In the genomic region with DNA sequence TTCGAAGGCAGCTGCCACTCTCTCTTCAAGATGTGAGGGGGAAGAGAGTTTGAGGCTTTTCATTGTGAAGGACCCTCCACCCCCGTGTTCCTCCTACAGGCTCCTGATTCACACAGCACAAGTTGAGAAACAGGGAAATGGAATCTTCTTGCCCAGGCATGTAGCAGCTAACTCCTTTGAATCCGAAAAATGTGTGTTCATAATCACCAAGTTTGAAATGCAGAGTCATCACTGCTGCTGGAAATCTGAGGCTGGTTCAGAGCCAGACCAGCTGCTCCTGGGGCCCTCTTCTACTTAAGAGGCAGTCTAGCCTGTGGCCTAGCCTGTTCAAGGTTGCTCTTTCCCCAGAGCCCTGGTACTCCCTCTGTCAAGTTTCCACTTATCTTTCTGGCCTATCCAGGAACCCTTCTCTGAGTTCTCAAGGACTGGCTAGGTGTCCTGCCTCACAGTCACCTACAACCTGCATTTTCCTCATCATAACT, we compare ENCODE assay signal across 9 cellular contexts. TPM values are rescaled to one million over a fixed set of nuclear protein-coding genes. Genes with fewer than 3 reads are reported as not detected.
DNase-seq lines count a peak whose midpoint lies in the region; ATAC-seq, FAIRE-seq and TF ChIP-seq lines count a peak whose summit lies in the region.
"Had no signal": no experiment of that assay in that cellular context is flagged by ENCODE, and none has a peak within 500 bp of the region (broad histone marks: within the 10 kb centered on the region; RNA-seq: fewer than 3 reads in every experiment).

No MANE protein-coding gene starts in this region.

- no peak for TF ChIP-seq CTCF in A549 (IDR thresholded peaks at IDR 0.05)
- no peak for TF ChIP-seq CTCF in bronchial epithelial cell (IDR thresholded peaks at IDR 0.05; ENCODE audit: insufficient read depth, low read length, severe bottlenecking)

- H3K36me3 ChIP-seq in bronchial epithelial cell (ENCODE audit: control insufficient read depth, insufficient read depth, low read length) (no peaks in the 10 kb centered on the region), mesodermal cell (ENCODE audit: control insufficient read depth, insufficient read depth, low read length) (peaks cover 13% of the 10 kb centered on the region)

- DNase-seq in A549 (ENCODE audit: low read depth in 1 of 2, low spot score in 1 of 2) (peak in 1 of 2 experiments; percentile 84), NCI-H1105 (lab: John Stamatoyannopoulos, UW) (peak; percentile 5), bronchial epithelial cell (ENCODE audit: low read depth) (peak; percentile 99), cerebellar cortex (ENCODE audit: low spot score) (no peak)
- DNase-seq in stimulated activated naive CD8-positive, alpha-beta T cell treated with anti-CD3 and anti-CD28 coated beads, Interleukin-15, Interleukin-2, amounts not matched to agents 100 U/mL and 50 U/mL, for 24 hours: no peak
- DNase-seq in stimulated activated CD4-positive, alpha-beta T cell treated with anti-CD3 and anti-CD28 coated beads, Interleukin-1b, Interleukin-23, amount 100 ng/mL, for 48 hours: no peak
- DNase-seq: H9 had no signal

- H3K4me3 ChIP-seq in A549: no peak overlapping the region
- H3K4me3 ChIP-seq in bronchial epithelial cell (ENCODE audit: low read depth, low read length): no peak overlapping the region
- no peak overlapping the region for H3K4me3 ChIP-seq in mesodermal cell (ENCODE audit: extremely low read depth, insufficient read depth, low read length, poor library complexity, severe bottlenecking)

- TF ChIP-seq EP300 in A549 (IDR thresholded peaks at IDR 0.05): peak in 1 of 2 experiments; percentile 58; a peak in 1 of 5 replicates

- H3K27ac ChIP-seq in A549: peak overlapping the region; percentile 94 to 97
- peak overlapping the region; percentile 6 for H3K27ac ChIP-seq in mesodermal cell (ENCODE audit: low read depth, low read length, severe bottlenecking)

- H3K27me3 ChIP-seq in bronchial epithelial cell (ENCODE audit: control insufficient read depth, insufficient read depth, low read length): no peaks in the 10 kb centered on the region

- FAIRE-seq in A549 (lab: Jason Lieb, UNC): peak; percentile 32
- peak; percentile 64 for FAIRE-seq in bronchial epithelial cell (lab: Jason Lieb, UNC)

- no peak for TF ChIP-seq POLR2A in A549 (IDR thresholded peaks at IDR 0.05; ENCODE audit: low read length)

- WGBS in A549 (ENCODE audit: missing lambda C conversion rate): 32% methylated on average over 3 of the region's 3 CpGs
- WGBS in mesodermal cell (ENCODE audit: insufficient coverage in 2 of 2), 2 experiments: 72 to 92% methylated on average over 1 to 2 of the region's 3 CpGs

- H3K4me1 ChIP-seq in A549 (peaks cover 89% of the 10 kb centered on the region), mesodermal cell (ENCODE audit: control insufficient read depth, insufficient read depth, low read length, poor library complexity, severe bottlenecking) (no peaks in the 10 kb centered on the region)

- POLR2A ChIA-PET in A549 (lab: Yijun Ruan, JAX): interaction anchor here (0.9 kb wide), 1 partner anchor 10 kb away, joined by 3 read pairs; no protein-coding TSS in a partner anchor

- H3K4me2 ChIP-seq in A549: peak overlapping the region; percentile 75

- no peak for TF ChIP-seq RAD21 in A549 (conservative IDR thresholded peaks at IDR 0.05 in 1 of 2, IDR thresholded peaks at IDR 0.05 in 1 of 2)

- ATAC-seq in A549 (peak in 1 of 2 experiments; percentile 16; a peak in 3 of 6 replicates), HG03342 (IDR thresholded peaks at IDR 0.05; ENCODE audit: unreplicated experiment) (no peak)
- ATAC-seq in stimulated activated naive CD8-positive, alpha-beta T cell treated with anti-CD3 and anti-CD28 coated beads, Interleukin-15, Interleukin-2, amounts not matched to agents 100 U/mL and 50 U/mL, for 24 hours: no peak

- no peaks in the 10 kb centered on the region for H3K9me3 ChIP-seq in A549
- peaks cover 21% of the 10 kb centered on the region for H3K9me3 ChIP-seq in mesodermal cell (ENCODE audit: control insufficient read depth, low read length)

- CTCF ChIA-PET in A549 (lab: Yijun Ruan, JAX): interaction anchor here (1.1 to 10.1 kb wide), 6 partner anchors 8 to 251 kb away, joined by 3 to 138 read pairs (median 6); no protein-coding TSS in a partner anchor

TF ChIP-seq in A549, 52 proteins besides CTCF, POLR2A, EP300 and RAD21 (continues in another document):
- TF ChIP-seq ZC3H11A (IDR thresholded peaks at IDR 0.05) (no peak), HOXA7 (CRISPR knock-in tag; IDR thresholded peaks at IDR 0.05) (0 out of 2 replicates have a peak, but pooled peaks have one; percentile 30), RCOR1 (IDR thresholded peaks at IDR 0.05; ENCODE audit: low read depth, low read length) (no peak), PHF8 (IDR thresholded peaks at IDR 0.05; ENCODE audit: borderline replicate concordance, low read depth) (no peak), JUNB (IDR thresholded peaks at IDR 0.05) (no peak), HOXB13 (CRISPR knock-in tag; IDR thresholded peaks at IDR 0.05; ENCODE audit: low read depth) (peak; percentile 88), ZSCAN20 (CRISPR knock-in tag; IDR thresholded peaks at IDR 0.05) (peak; percentile 33; the same call in 1 of the 2 replicates), HEYL (CRISPR knock-in tag; IDR thresholded peaks at IDR 0.05) (peak; percentile 80), FOXS1 (CRISPR knock-in tag; IDR thresholded peaks at IDR 0.05) (0 out of 2 replicates have a peak, but pooled peaks have one; percentile 55), SMC3 (IDR thresholded peaks at IDR 0.05) (no peak), GATA3 (IDR thresholded peaks at IDR 0.05; ENCODE audit: borderline replicate concordance) (peak; percentile 33; the same call in 1 of the 2 replicates), FOSL2 (IDR thresholded peaks at IDR 0.05) (no peak), FOSL2 (CRISPR knock-in tag; IDR thresholded peaks at IDR 0.05) (peak; percentile 51), RARB (CRISPR knock-in tag; IDR thresholded peaks at IDR 0.05) (peak; percentile 57; the same call in 1 of the 2 replicates)
- TF ChIP-seq, protein P1, sequence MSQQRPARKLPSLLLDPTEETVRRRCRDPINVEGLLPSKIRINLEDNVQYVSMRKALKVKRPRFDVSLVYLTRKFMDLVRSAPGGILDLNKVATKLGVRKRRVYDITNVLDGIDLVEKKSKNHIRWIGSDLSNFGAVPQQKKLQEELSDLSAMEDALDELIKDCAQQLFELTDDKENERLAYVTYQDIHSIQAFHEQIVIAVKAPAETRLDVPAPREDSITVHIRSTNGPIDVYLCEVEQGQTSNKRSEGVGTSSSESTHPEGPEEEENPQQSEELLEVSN (IDR thresholded peaks at IDR 0.05; ENCODE audit: borderline replicate concordance, low read depth): 0 out of 2 replicates have a peak, but pooled peaks have one; percentile 14
- TF ChIP-seq, protein P2, sequence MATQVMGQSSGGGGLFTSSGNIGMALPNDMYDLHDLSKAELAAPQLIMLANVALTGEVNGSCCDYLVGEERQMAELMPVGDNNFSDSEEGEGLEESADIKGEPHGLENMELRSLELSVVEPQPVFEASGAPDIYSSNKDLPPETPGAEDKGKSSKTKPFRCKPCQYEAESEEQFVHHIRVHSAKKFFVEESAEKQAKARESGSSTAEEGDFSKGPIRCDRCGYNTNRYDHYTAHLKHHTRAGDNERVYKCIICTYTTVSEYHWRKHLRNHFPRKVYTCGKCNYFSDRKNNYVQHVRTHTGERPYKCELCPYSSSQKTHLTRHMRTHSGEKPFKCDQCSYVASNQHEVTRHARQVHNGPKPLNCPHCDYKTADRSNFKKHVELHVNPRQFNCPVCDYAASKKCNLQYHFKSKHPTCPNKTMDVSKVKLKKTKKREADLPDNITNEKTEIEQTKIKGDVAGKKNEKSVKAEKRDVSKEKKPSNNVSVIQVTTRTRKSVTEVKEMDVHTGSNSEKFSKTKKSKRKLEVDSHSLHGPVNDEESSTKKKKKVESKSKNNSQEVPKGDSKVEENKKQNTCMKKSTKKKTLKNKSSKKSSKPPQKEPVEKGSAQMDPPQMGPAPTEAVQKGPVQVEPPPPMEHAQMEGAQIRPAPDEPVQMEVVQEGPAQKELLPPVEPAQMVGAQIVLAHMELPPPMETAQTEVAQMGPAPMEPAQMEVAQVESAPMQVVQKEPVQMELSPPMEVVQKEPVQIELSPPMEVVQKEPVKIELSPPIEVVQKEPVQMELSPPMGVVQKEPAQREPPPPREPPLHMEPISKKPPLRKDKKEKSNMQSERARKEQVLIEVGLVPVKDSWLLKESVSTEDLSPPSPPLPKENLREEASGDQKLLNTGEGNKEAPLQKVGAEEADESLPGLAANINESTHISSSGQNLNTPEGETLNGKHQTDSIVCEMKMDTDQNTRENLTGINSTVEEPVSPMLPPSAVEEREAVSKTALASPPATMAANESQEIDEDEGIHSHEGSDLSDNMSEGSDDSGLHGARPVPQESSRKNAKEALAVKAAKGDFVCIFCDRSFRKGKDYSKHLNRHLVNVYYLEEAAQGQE (IDR thresholded peaks at IDR 0.05): no peak

RNA-seq across cellular contexts. Expression of a gene that starts 28.7 kb away (rescaled TPM):
- polyA plus RNA-seq in A549 (2011; rRNA removed) (21.9 and 31.1 TPM in 2 replicates), A549 (2017; fragmentation: RNase III; extraction: RNeasy Plus Mini Kit Qiagen cat#74134 plus additional on column Dnase treatment) (17.1 to 21.8 TPM (median 21.7 TPM) in 3 replicates)
- polyA plus RNA-seq in A549 (2012; cell fraction: cytosol; rRNA removed): 5.2 and 6.0 TPM in 2 replicates
- 1.1 and 2.1 TPM in 2 replicates for polyA plus RNA-seq in A549 (2012; cell fraction: nucleus; rRNA removed)
- polyA minus RNA-seq in A549 (2011; rRNA and poly(A)+ RNA removed): 8.0 and 11.7 TPM in 2 replicates
- 6.8 and 7.4 TPM in 2 replicates for total RNA-seq in bronchial epithelial cell
- polyA plus RNA-seq in mesodermal cell (2013, experiment 1 of 2): 14.0 TPM
- polyA plus RNA-seq in mesodermal cell (2013, experiment 2 of 2): 16.0 TPM

RNA-seq across cellular contexts. Expression of a gene that starts 28.9 kb away (rescaled TPM):
- polyA plus RNA-seq in A549 (2011; rRNA removed) (85.9 and 98.9 TPM in 2 replicates), A549 (2017; fragmentation: RNase III; extraction: RNeasy Plus Mini Kit Qiagen cat#74134 plus additional on column Dnase treatment) (53.8 to 56.2 TPM (median 54.9 TPM) in 3 replicates)
- polyA plus RNA-seq in A549 (2012; cell fraction: cytosol; rRNA removed): 27.4 and 29.5 TPM in 2 replicates
- polyA plus RNA-seq in A549 (2012; cell fraction: nucleus; rRNA removed): 11.5 and 16.3 TPM in 2 replicates
- polyA minus RNA-seq in A549 (2011; rRNA and poly(A)+ RNA removed): 24.7 and 29.7 TPM in 2 replicates
- 23.7 and 25.0 TPM in 2 replicates for total RNA-seq in bronchial epithelial cell
- 31.9 TPM for polyA plus RNA-seq in mesodermal cell (2013, experiment 1 of 2)
- 41.2 TPM for polyA plus RNA-seq in mesodermal cell (2013, experiment 2 of 2)

RNA-seq across cellular contexts. Expression of a gene that starts 53.4 kb away (rescaled TPM):
- 36.3 and 37.6 TPM in 2 replicates for polyA plus RNA-seq in A549 (2011; rRNA removed)
- polyA plus RNA-seq in A549 (2012; cell fraction: cytosol; rRNA removed): 10.2 and 11.9 TPM in 2 replicates
- polyA plus RNA-seq in A549 (2012; cell fraction: nucleus; rRNA removed): 6.6 and 9.4 TPM in 2 replicates
- polyA plus RNA-seq in A549 (2017; fragmentation: RNase III; extraction: RNeasy Plus Mini Kit Qiagen cat#74134 plus additional on column Dnase treatment): 28.2 to 34.0 TPM (median 32.4 TPM) in 3 replicates
- 41.1 and 41.3 TPM in 2 replicates for polyA minus RNA-seq in A549 (2011; rRNA and poly(A)+ RNA removed)
- 9.5 and 11.6 TPM in 2 replicates for total RNA-seq in bronchial epithelial cell
- 11.0 TPM for polyA plus RNA-seq in mesodermal cell (2013, experiment 1 of 2)
- polyA plus RNA-seq in mesodermal cell (2013, experiment 2 of 2): 12.8 TPM

Comparison
In these comparisons a context has a peak if more than half of its experiments do, and no peak if none do; other contexts are left out.
1. DNase-seq: peak in NCI-H1105 (single experiment) and bronchial epithelial cell (single experiment); none in stimulated activated naive CD8-positive, alpha-beta T cell treated with anti-CD3 and anti-CD28 coated beads, Interleukin-15, Interleukin-2, amounts not matched to agents 100 U/mL and 50 U/mL, for 24 hours (single experiment), stimulated activated CD4-positive, alpha-beta T cell treated with anti-CD3 and anti-CD28 coated beads, Interleukin-1b, Interleukin-23, amount 100 ng/mL, for 48 hours (single experiment) and cerebellar cortex (single experiment).